Comparison of ENCODE assay signal across 9 cellular contexts in the genomic region with DNA sequence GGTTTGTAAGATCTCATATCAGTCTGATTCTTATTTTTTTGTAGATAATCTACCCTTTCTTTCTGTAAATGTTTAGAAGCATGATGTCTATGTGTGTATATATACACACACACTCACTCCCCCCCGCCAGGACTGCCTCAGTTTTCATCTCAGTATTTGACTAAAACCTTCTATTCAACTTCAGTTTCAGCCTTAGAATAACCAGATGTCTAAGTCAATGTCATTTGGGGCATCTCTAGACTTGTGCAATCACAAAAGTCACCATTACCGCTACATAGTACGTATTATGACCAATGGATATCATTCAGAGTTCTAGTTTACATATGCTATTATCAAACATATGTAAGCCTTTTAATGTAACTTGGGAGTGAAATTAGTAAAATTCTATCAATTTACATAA. TPM values are rescaled to one million over a fixed set of nuclear protein-coding genes. Genes with fewer than 3 reads are reported as not detected.
DNase-seq lines count a peak whose midpoint lies in the region; ATAC-seq and TF ChIP-seq lines count a peak whose summit lies in the region.
"Had no signal": no experiment of that assay in that cellular context is flagged by ENCODE, and none has a peak within 500 bp of the region (broad histone marks: within the 10 kb centered on the region; RNA-seq: fewer than 3 reads in every experiment).

No MANE protein-coding gene starts in this region.

- no peak overlapping the region for H3K14ac ChIP-seq in mesenchymal stem cell (ENCODE audit: low read length in 2 of 2)

- H3K79me1 ChIP-seq in mesenchymal stem cell (replicated peaks; ENCODE audit: low read length, poor library complexity, severe bottlenecking), result peaks cover 10% of the 10 kb centered on the region

- peak overlapping the region; percentile 100 for H3K4me3 ChIP-seq in CD4-positive, CD25-positive, alpha-beta regulatory T cell (ENCODE audit: low read depth, low read length)
- peak overlapping the region; percentile 99 for H3K4me3 ChIP-seq in HUES48 (ENCODE audit: low read depth, low read length)
- no peak overlapping the region for H3K4me3 ChIP-seq in mesenchymal stem cell (ENCODE audit: insufficient read depth in 1 of 2, low read depth in 1 of 2, low read length in 2 of 2)
- H3K4me3 ChIP-seq in gastrocnemius medialis, result no peak overlapping the region

- H3K36me3 ChIP-seq in CD4-positive, CD25-positive, alpha-beta regulatory T cell (ENCODE audit: control insufficient read depth, insufficient read depth, low read length), result peaks cover 5% of the 10 kb centered on the region
- H3K36me3 ChIP-seq in HUES48 (ENCODE audit: control insufficient read depth, insufficient read depth, low read length) (0 out of 2 replicates have a peak, but pooled peaks cover 5% of the 10 kb centered on the region), mesenchymal stem cell (ENCODE audit: control insufficient read depth in 1 of 2, insufficient read depth in 2 of 2, low read depth in 1 of 2, low read length in 2 of 2) (peaks cover 0 to 9% of the 10 kb centered on the region in 2 experiments), gastrocnemius medialis (no peaks in the 10 kb centered on the region)

- H3K4ac ChIP-seq in mesenchymal stem cell (ENCODE audit: low read depth in 1 of 2, low read length in 2 of 2), result no peak overlapping the region

- ATAC-seq in CD4-positive, CD25-positive, alpha-beta regulatory T cell (ENCODE audit: low read depth in 2 of 2), result no peak
- ATAC-seq in activated CD8-positive, alpha-beta T cell treated with anti-CD3 and anti-CD28 coated beads, Interleukin-2, amount 10 ng/mL, durations not matched to agents 7 days and 5 days, result no peak
- ATAC-seq in gastrocnemius medialis, result no peak
- ATAC-seq in GM19395 (IDR thresholded peaks at IDR 0.05; ENCODE audit: unreplicated experiment), result no peak
- ATAC-seq: activated CD4-positive, CD25-positive, alpha-beta regulatory T cell treated with anti-CD3 and anti-CD28 coated beads, Interleukin-2, amount 50 U/mL, for 24 hours had no signal

- peaks cover 61% of the 10 kb centered on the region for H3K4me1 ChIP-seq in CD4-positive, CD25-positive, alpha-beta regulatory T cell (ENCODE audit: control insufficient read depth, insufficient read depth, low read length, poor library complexity, severe bottlenecking)
- H3K4me1 ChIP-seq in HUES48 (ENCODE audit: control insufficient read depth, insufficient read depth, low read length), result peaks cover 46% of the 10 kb centered on the region
- H3K4me1 ChIP-seq in mesenchymal stem cell (ENCODE audit: control insufficient read depth, insufficient read depth, low read depth, low read length), result no peaks in the 10 kb centered on the region
- peaks cover 14 to 33% of the 10 kb centered on the region in 2 donors for H3K4me1 ChIP-seq in gastrocnemius medialis

- CTCF ChIA-PET in activated CD8-positive, alpha-beta T cell treated with anti-CD3 and anti-CD28 coated beads, Interleukin-2, amount 10 ng/mL, durations not matched to agents 7 days and 5 days (lab: Charles Lee), result no interaction called here

- peak overlapping the region; percentile 72 to 97 (median 92) for H3K4me3 Mint-ChIP-seq in CD4-positive, CD25-positive, alpha-beta regulatory T cell
- peak overlapping the region; percentile 85 for H3K4me3 Mint-ChIP-seq in activated CD8-positive, alpha-beta T cell treated with anti-CD3 and anti-CD28 coated beads, Interleukin-2, amount 10 ng/mL, durations not matched to agents 7 days and 5 days

- peaks cover 0 to 2% (median 0%) of the 10 kb centered on the region in 7 donors for H3K9me3 Mint-ChIP-seq in CD4-positive, CD25-positive, alpha-beta regulatory T cell
- H3K9me3 Mint-ChIP-seq in activated CD8-positive, alpha-beta T cell treated with anti-CD3 and anti-CD28 coated beads, Interleukin-2, amount 10 ng/mL, durations not matched to agents 7 days and 5 days (ENCODE audit: insufficient read depth), result no peaks in the 10 kb centered on the region

- no peak overlapping the region for H2AK5ac ChIP-seq in mesenchymal stem cell (ENCODE audit: low read length, severe bottlenecking)

- no peaks in the 10 kb centered on the region for H3K27me3 Mint-ChIP-seq in CD4-positive, CD25-positive, alpha-beta regulatory T cell
- H3K27me3 Mint-ChIP-seq in activated CD8-positive, alpha-beta T cell treated with anti-CD3 and anti-CD28 coated beads, Interleukin-2, amount 10 ng/mL, durations not matched to agents 7 days and 5 days (ENCODE audit: low read depth), result no peaks in the 10 kb centered on the region

- H3K4me2 ChIP-seq in mesenchymal stem cell (ENCODE audit: low read length, poor library complexity, severe bottlenecking), result no peak overlapping the region

- H3K27me3 ChIP-seq in CD4-positive, CD25-positive, alpha-beta regulatory T cell (ENCODE audit: control insufficient read depth, insufficient read depth, low read length), result no peaks in the 10 kb centered on the region
- H3K27me3 ChIP-seq in HUES48 (ENCODE audit: control insufficient read depth, insufficient read depth, low read length) (no peaks in the 10 kb centered on the region), mesenchymal stem cell (ENCODE audit: control insufficient read depth in 1 of 2, insufficient read depth in 1 of 2, low read length in 2 of 2) (no peaks in the 10 kb centered on the region), gastrocnemius medialis (peaks cover 0 to 5% (median 0%) of the 10 kb centered on the region in 3 donors)

- H3K23ac ChIP-seq in mesenchymal stem cell (ENCODE audit: low read length in 2 of 2), result no peak overlapping the region

- 69% methylated on average over 1 of the region's 3 CpGs for WGBS in mesenchymal stem cell

- H3K9ac ChIP-seq in HUES48 (ENCODE audit: low read depth, low read length), result peak overlapping the region; percentile 69
- peak overlapping the region; percentile 96 for H3K9ac ChIP-seq in mesenchymal stem cell (ENCODE audit: low read length)

- no peaks in the 10 kb centered on the region for H3K9me3 ChIP-seq in CD4-positive, CD25-positive, alpha-beta regulatory T cell (ENCODE audit: control insufficient read depth in 2 of 2, low read length in 2 of 2)
- H3K9me3 ChIP-seq in HUES48 (ENCODE audit: control insufficient read depth, insufficient read depth, low read length) (no peaks in the 10 kb centered on the region), mesenchymal stem cell (ENCODE audit: control insufficient read depth, low read length) (no peaks in the 10 kb centered on the region), gastrocnemius medialis (no peaks in the 10 kb centered on the region)

- H3K4me1 Mint-ChIP-seq in CD4-positive, CD25-positive, alpha-beta regulatory T cell, result peaks cover 43 to 54% (median 53%) of the 10 kb centered on the region in 4 donors
- peaks cover 43% of the 10 kb centered on the region for H3K4me1 Mint-ChIP-seq in activated CD8-positive, alpha-beta T cell treated with anti-CD3 and anti-CD28 coated beads, Interleukin-2, amount 10 ng/mL, durations not matched to agents 7 days and 5 days (ENCODE audit: low read depth)

- TF ChIP-seq POLR2A in gastrocnemius medialis (IDR thresholded peaks at IDR 0.05), result no peak

- no peak overlapping the region for H4K91ac ChIP-seq in mesenchymal stem cell (ENCODE audit: low read length)

- no peak overlapping the region for H3K18ac ChIP-seq in mesenchymal stem cell (ENCODE audit: low read depth in 1 of 2, low read length in 2 of 2)

- no peak overlapping the region for H4K8ac ChIP-seq in mesenchymal stem cell (ENCODE audit: low read length)

- H2AFZ ChIP-seq in mesenchymal stem cell (ENCODE audit: low read depth, low read length), result no peak overlapping the region

- H3K27ac ChIP-seq in CD4-positive, CD25-positive, alpha-beta regulatory T cell (ENCODE audit: insufficient read depth, low read length, poor library complexity, severe bottlenecking), result peak overlapping the region; percentile 52
- H3K27ac ChIP-seq in HUES48 (ENCODE audit: low read depth, low read length), result peak overlapping the region; percentile 95
- H3K27ac ChIP-seq in mesenchymal stem cell (ENCODE audit: low read length, poor library complexity, severe bottlenecking), result no peak overlapping the region
- H3K27ac ChIP-seq in gastrocnemius medialis, result no peak overlapping the region

- intact Hi-C loops in gastrocnemius medialis (cut with DNase I; ENCODE audit: low total_unique reads), result no loop called here

- no peak overlapping the region for H2BK120ac ChIP-seq in mesenchymal stem cell (ENCODE audit: low read depth, low read length)

- no peak overlapping the region for H2BK5ac ChIP-seq in mesenchymal stem cell (ENCODE audit: low read depth, low read length, poor library complexity, severe bottlenecking)

- no peak overlapping the region for H2BK12ac ChIP-seq in mesenchymal stem cell (ENCODE audit: low read length in 2 of 2)

- H2BK15ac ChIP-seq in mesenchymal stem cell (ENCODE audit: low read depth, poor library complexity, severe bottlenecking), result no peak overlapping the region

- H3K27ac Mint-ChIP-seq in CD4-positive, CD25-positive, alpha-beta regulatory T cell, result peak overlapping the region; percentile 17 to 82 (median 72)
- peak overlapping the region; percentile 97 for H3K27ac Mint-ChIP-seq in activated CD8-positive, alpha-beta T cell treated with anti-CD3 and anti-CD28 coated beads, Interleukin-2, amount 10 ng/mL, durations not matched to agents 7 days and 5 days

- peaks cover 11% of the 10 kb centered on the region for H3K36me3 Mint-ChIP-seq in CD4-positive, CD25-positive, alpha-beta regulatory T cell
- H3K36me3 Mint-ChIP-seq in activated CD8-positive, alpha-beta T cell treated with anti-CD3 and anti-CD28 coated beads, Interleukin-2, amount 10 ng/mL, durations not matched to agents 7 days and 5 days (ENCODE audit: low read depth), result peaks cover 56% of the 10 kb centered on the region

- TF ChIP-seq CTCF in gastrocnemius medialis (IDR thresholded peaks at IDR 0.05 in 4 of 5, conservative IDR thresholded peaks at IDR 0.05 in 1 of 5), result no peak

- POLR2A ChIA-PET in activated CD8-positive, alpha-beta T cell treated with anti-CD3 and anti-CD28 coated beads, Interleukin-2, amount 10 ng/mL, durations not matched to agents 7 days and 5 days (lab: Charles Lee), result interaction anchor here (4.8 kb wide), 1 partner anchor 40 kb away, joined by 310 read pairs; a partner anchor contains a TSS

- in situ Hi-C loops in gastrocnemius medialis (cut with MboI; ENCODE audit: low sequenced_read_pairs in 4 of 4), result no loop called here

- DNase-seq in CD4-positive, CD25-positive, alpha-beta regulatory T cell, result peak in 1 of 3 donors; percentile 8
- DNase-seq in activated CD8-positive, alpha-beta T cell treated with anti-CD3 and anti-CD28 coated beads, Interleukin-2, amount 10 ng/mL, durations not matched to agents 7 days and 5 days, result peak; percentile 20
- DNase-seq in mesenchymal stem cell (peak; percentile 2), DMS 273 (lab: John Stamatoyannopoulos, UW; ENCODE audit: unreplicated experiment) (no peak), gastrocnemius medialis (no peak), NCI-H1694 treated with DMSO at 0.1 percent for 48 hours (lab: John Stamatoyannopoulos, UW) (no peak)

RNA-seq across cellular contexts. Expression of a gene that starts 53.3 kb away (rescaled TPM):
- total RNA-seq in CD4-positive, CD25-positive, alpha-beta regulatory T cell, result 6.2 TPM
- 10 to 100 TPM; 37.9 to 47.8 (median 39.5) TPM for polyA plus RNA-seq in CD4-positive, CD25-positive, alpha-beta regulatory T cell
- 10 to 100 TPM; 20.8 to 24.5 TPM for total RNA-seq in activated CD8-positive, alpha-beta T cell treated with anti-CD3 and anti-CD28 coated beads, Interleukin-2, amount 10 ng/mL, durations not matched to agents 7 days and 5 days
- polyA plus RNA-seq in mesenchymal stem cell (2013, experiment 1 of 2), result 5.0 TPM
- polyA plus RNA-seq in mesenchymal stem cell (2013, experiment 2 of 2), result 4.4 TPM
- total RNA-seq in gastrocnemius medialis, result 10 to 100 TPM; 17.0 to 35.4 (median 28.7) TPM

Comparison
In these comparisons a context has a peak if more than half of its experiments do, and no peak if none do; other contexts are left out.
1. DNase-seq: peak in activated CD8-positive, alpha-beta T cell treated with anti-CD3 and anti-CD28 coated beads, Interleukin-2, amount 10 ng/mL, durations not matched to agents 7 days and 5 days (single experiment) and mesenchymal stem cell (single experiment); none in DMS 273 (single experiment), gastrocnemius medialis (0 of 2) and NCI-H1694 treated with DMSO at 0.1 percent for 48 hours (single experiment).
2. H3K27ac ChIP-seq: peak in CD4-positive, CD25-positive, alpha-beta regulatory T cell (single experiment) and HUES48 (single experiment); none in mesenchymal stem cell (single experiment) and gastrocnemius medialis (0 of 4).
3. H3K4me3 ChIP-seq: peak in CD4-positive, CD25-positive, alpha-beta regulatory T cell (single experiment) and HUES48 (single experiment); none in mesenchymal stem cell (0 of 2) and gastrocnemius medialis (0 of 4).